In genomic region chr14:48274826-48275225, GRCh38 we compare ENCODE assay signal across 1 cellular context.
TF ChIP-seq lines count a peak whose summit lies in the region.

No MANE protein-coding gene starts in this region.

TF ChIP-seq in H1, 55 proteins besides CTCF, POLR2A, EP300 and RAD21:
- TF ChIP-seq ATF2 (IDR thresholded peaks at IDR 0.05; ENCODE audit: low read length): no peak
- TF ChIP-seq TAF7 (optimal IDR thresholded peaks at IDR 0.05; ENCODE audit: borderline replicate concordance, low read depth, low read length): no peak
- no peak for TF ChIP-seq ASH2L (IDR thresholded peaks at IDR 0.05; ENCODE audit: low read length)
- no peak for TF ChIP-seq MAX (IDR thresholded peaks at IDR 0.05)
- no peak for TF ChIP-seq NANOG (IDR thresholded peaks at IDR 0.05; ENCODE audit: insufficient read depth, low read depth, low read length, poor library complexity, severe bottlenecking)
- TF ChIP-seq CHD7 (IDR thresholded peaks at IDR 0.05; ENCODE audit: insufficient replicate concordance, low read length): no peak
- TF ChIP-seq YY1 (IDR thresholded peaks at IDR 0.05; ENCODE audit: low read depth, low read length): no peak
- TF ChIP-seq BCL11A (IDR thresholded peaks at IDR 0.05; ENCODE audit: low read depth in 2 of 2, low read length in 2 of 2): no peak
- no peak for TF ChIP-seq RFX5 (IDR thresholded peaks at IDR 0.05; ENCODE audit: borderline replicate concordance, low read depth, low read length)
- no peak for TF ChIP-seq SAP30 (IDR thresholded peaks at IDR 0.05; ENCODE audit: insufficient read depth, insufficient replicate concordance, low read length)
